ENCODE assay signal across 15 cellular contexts in the genomic region with DNA sequence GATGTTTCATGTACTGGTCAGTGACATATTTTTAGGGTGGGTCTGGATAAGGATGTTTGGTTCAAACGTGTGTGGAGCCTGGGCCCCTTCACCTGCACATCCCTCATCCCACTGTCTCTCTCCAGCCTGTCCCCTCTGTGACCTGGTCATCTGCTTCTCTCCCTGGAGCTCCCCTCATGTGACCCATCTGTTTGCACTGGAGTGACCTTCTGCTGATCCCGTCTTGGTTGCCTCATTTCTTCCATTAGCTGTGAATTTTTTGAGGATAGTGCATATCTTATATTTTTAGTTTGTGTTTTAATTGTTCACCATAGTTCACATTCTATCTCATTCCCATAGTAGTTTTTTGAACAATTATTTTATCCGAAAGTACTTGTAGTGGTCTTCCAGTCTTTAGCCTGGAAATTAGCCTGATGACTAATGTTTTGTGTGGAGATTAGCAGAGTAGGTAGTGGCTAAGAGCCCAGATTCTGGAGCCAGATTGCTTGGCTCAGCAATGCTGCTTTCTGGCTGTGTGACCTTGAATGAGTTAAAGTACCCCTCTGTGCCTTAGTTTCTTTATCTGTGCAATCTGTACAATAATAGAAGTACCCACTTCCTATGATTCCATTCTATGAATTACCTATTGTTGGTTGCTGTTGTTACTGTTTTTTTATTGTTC.
DNase-seq lines count a peak whose midpoint lies in the region; ATAC-seq, FAIRE-seq and TF ChIP-seq lines count a peak whose summit lies in the region.
"Had no signal": no experiment of that assay in that cellular context is flagged by ENCODE, and none has a peak within 500 bp of the region (broad histone marks: within the 10 kb centered on the region; RNA-seq: fewer than 3 reads in every experiment).

No MANE protein-coding gene starts in this region.

- in situ Hi-C loops in GM23248 (cut with MboI): no loop called here

- TF ChIP-seq EP300 in gastroesophageal sphincter (IDR thresholded peaks at IDR 0.05) (no peak), sigmoid colon (IDR thresholded peaks at IDR 0.05) (no peak)

- no peaks in the 10 kb centered on the region for H3K36me3 ChIP-seq in GM23248 (ENCODE audit: low read depth)
- no peaks in the 10 kb centered on the region for H3K36me3 ChIP-seq in astrocyte (ENCODE audit: insufficient read depth, low read length)
- no peaks in the 10 kb centered on the region for H3K36me3 ChIP-seq in gastroesophageal sphincter
- H3K36me3 ChIP-seq in sigmoid colon: no peaks in the 10 kb centered on the region
- H3K36me3 ChIP-seq: tibial nerve had no signal

- no peak overlapping the region for H3K27ac Mint-ChIP-seq in astrocyte (ENCODE audit: unreplicated experiment)
- H3K27ac Mint-ChIP-seq: activated naive CD8-positive, alpha-beta T cell; natural killer cell had no signal

- no peaks in the 10 kb centered on the region for H3K9me2 ChIP-seq in GM23248 (ENCODE audit: insufficient read depth)

- H3K4me1 Mint-ChIP-seq in astrocyte (ENCODE audit: low read depth, unreplicated experiment): peaks cover 12% of the 10 kb centered on the region
- H3K4me1 Mint-ChIP-seq: natural killer cell had no signal

- intact Hi-C loops in sigmoid colon (cut with DNase I): loop anchor here (5.0 kb wide), 1 partner anchor 144 kb away; no protein-coding TSS in a partner anchor

- H3K79me2 ChIP-seq in GM23248 (ENCODE audit: insufficient read depth) (no peaks in the 10 kb centered on the region), astrocyte (ENCODE audit: insufficient read depth, low read length) (no peaks in the 10 kb centered on the region)

- H3K9me3 Mint-ChIP-seq in astrocyte (ENCODE audit: unreplicated experiment): peaks cover 3% of the 10 kb centered on the region

- H3K27me3 ChIP-seq in GM23248 (replicated peaks; ENCODE audit: insufficient read depth): peaks cover 26% of the 10 kb centered on the region; the same call in 1 of the 2 replicates
- H3K27me3 ChIP-seq in astrocyte (ENCODE audit: insufficient read depth, low read length): peaks cover 21% of the 10 kb centered on the region
- H3K27me3 ChIP-seq in gastroesophageal sphincter: no peaks in the 10 kb centered on the region
- H3K27me3 ChIP-seq in sigmoid colon: no peaks in the 10 kb centered on the region
- H3K27me3 ChIP-seq: tibial nerve had no signal

- H3K36me3 Mint-ChIP-seq in astrocyte (ENCODE audit: low read depth, unreplicated experiment): no peaks in the 10 kb centered on the region
- H3K36me3 Mint-ChIP-seq: activated naive CD8-positive, alpha-beta T cell; natural killer cell had no signal

- H3K9me3 ChIP-seq in GM23248 (ENCODE audit: low read depth): no peaks in the 10 kb centered on the region
- no peaks in the 10 kb centered on the region for H3K9me3 ChIP-seq in astrocyte (ENCODE audit: insufficient read depth, low read depth, low read length)
- H3K9me3 ChIP-seq in gastroesophageal sphincter: no peaks in the 10 kb centered on the region
- no peaks in the 10 kb centered on the region for H3K9me3 ChIP-seq in sigmoid colon
- H3K9me3 ChIP-seq: tibial nerve had no signal

- no peak for TF ChIP-seq CTCF in astrocyte (IDR thresholded peaks at IDR 0.05; ENCODE audit: insufficient read depth, low read depth, low read length)
- no peak for TF ChIP-seq CTCF in gastroesophageal sphincter (IDR thresholded peaks at IDR 0.05)
- no peak for TF ChIP-seq CTCF in sigmoid colon (IDR thresholded peaks at IDR 0.05)

- H3K4me3 Mint-ChIP-seq in astrocyte (ENCODE audit: unreplicated experiment): no peak overlapping the region
- H3K4me3 Mint-ChIP-seq: activated naive CD8-positive, alpha-beta T cell; natural killer cell had no signal

- H4K20me1 ChIP-seq in GM23248 (ENCODE audit: insufficient read depth): no peaks in the 10 kb centered on the region
- H4K20me1 ChIP-seq in astrocyte (ENCODE audit: insufficient read depth, low read length): no peaks in the 10 kb centered on the region

- whole genome bisulfite sequencing in GM23248 (ENCODE audit: low coverage in 1 of 2, low lambda C conversion rate in 2 of 2, missing lambda C conversion rate in 2 of 2), 2 experiments: 38 to 39% methylated on average over 3 of the region's 3 CpGs
- 17 to 25% methylated on average over 2 to 3 of the region's 3 CpGs for WGBS in gastroesophageal sphincter (ENCODE audit: low coverage in 1 of 2), 2 donors
- 55 to 56% methylated on average over 3 of the region's 3 CpGs for whole genome bisulfite sequencing in sigmoid colon, 2 donors

- ATAC-seq in gastroesophageal sphincter: peak; percentile 46
- no peak for ATAC-seq in HG03108 (IDR thresholded peaks at IDR 0.05; ENCODE audit: unreplicated experiment)
- ATAC-seq: HCT116, natural killer cell had no signal

- no peak overlapping the region for H2AFZ ChIP-seq in GM23248
- H2AFZ ChIP-seq in astrocyte (ENCODE audit: low read depth, low read length): no peak overlapping the region

- H3K4me1 ChIP-seq in GM23248 (ENCODE audit: insufficient read depth) (peaks cover 13% of the 10 kb centered on the region), astrocyte (ENCODE audit: insufficient read depth, low read length) (peaks cover 9% of the 10 kb centered on the region), gastroesophageal sphincter (peaks cover 13 to 93% (median 33%) of the 10 kb centered on the region in 3 donors), sigmoid colon (peaks cover 0 to 59% (median 33%) of the 10 kb centered on the region in 4 donors)

- H3K4me3 ChIP-seq in GM23248 (no peak overlapping the region), astrocyte (ENCODE audit: insufficient read depth, low read depth, low read length) (no peak overlapping the region), gastroesophageal sphincter (no peak overlapping the region), sigmoid colon (no peak overlapping the region)
- H3K4me3 ChIP-seq: dorsolateral prefrontal cortex, tibial nerve had no signal

- TF ChIP-seq POLR2A in gastroesophageal sphincter (IDR thresholded peaks at IDR 0.05) (no peak), sigmoid colon (IDR thresholded peaks at IDR 0.05) (no peak)

- DNase-seq in GM23248 (peak; percentile 65), astrocyte (ENCODE audit: low read depth) (peak; percentile 86), sigmoid colon (no peak), activated gamma-delta T cell (lab: John Stamatoyannopoulos, UW) (no peak), NCI-H82 treated with DMSO at 0.1 percent for 48 hours (lab: John Stamatoyannopoulos, UW; ENCODE audit: unreplicated experiment) (no peak)
- no peak for DNase-seq in activated naive CD4-positive, alpha-beta T cell treated with Interleukin-2 at 50 U/mL for 16 hours
- DNase-seq: activated CD4-positive, CD25-positive, alpha-beta regulatory T cell; AML-193; dorsolateral prefrontal cortex; natural killer cell had no signal

- H3K27me3 Mint-ChIP-seq in astrocyte (ENCODE audit: low read depth, unreplicated experiment): peaks cover 14% of the 10 kb centered on the region

- no peak overlapping the region for H3K27ac ChIP-seq in GM23248
- no peak overlapping the region for H3K27ac ChIP-seq in astrocyte (ENCODE audit: low read depth, low read length)
- peak overlapping the region in 3 of 4 donors; percentile 63 to 70 (median 70) for H3K27ac ChIP-seq in gastroesophageal sphincter
- peak overlapping the region; percentile 28 to 52 (median 44) for H3K27ac ChIP-seq in sigmoid colon
- H3K27ac ChIP-seq: dorsolateral prefrontal cortex had no signal

- FAIRE-seq in astrocyte (lab: Jason Lieb, UNC): no peak

- H3K9ac ChIP-seq in GM23248: no peak overlapping the region
- H3K9ac ChIP-seq in astrocyte (ENCODE audit: low read length): no peak overlapping the region

- H3K4me2 ChIP-seq in GM23248 (ENCODE audit: unreplicated experiment) (no peak overlapping the region), astrocyte (ENCODE audit: low read length) (no peak overlapping the region)

- H3F3A ChIP-seq in GM23248 (ENCODE audit: insufficient read depth): peaks cover 16% of the 10 kb centered on the region; the same call in 1 of the 2 replicates

Comparison
In these comparisons a context has a peak if more than half of its experiments do, and no peak if none do; other contexts are left out.
1. DNase-seq: peak in GM23248 (single experiment) and astrocyte (single experiment); none in sigmoid colon (single experiment), activated naive CD4-positive, alpha-beta T cell treated with Interleukin-2 at 50 U/mL for 16 hours (single experiment), activated gamma-delta T cell (single experiment) and NCI-H82 treated with DMSO at 0.1 percent for 48 hours (single experiment).
2. H3K27ac ChIP-seq: peak in gastroesophageal sphincter (3 of 4) and sigmoid colon (4 of 4); none in GM23248 (single experiment) and astrocyte (single experiment).